8 cellular contexts compared by ENCODE assay signal in genomic region chr5:141923443-141924313, GRCh38. TPM values are rescaled to one million over a fixed set of nuclear protein-coding genes. Genes with fewer than 3 reads are reported as not detected.
DNase-seq lines count a peak whose midpoint lies in the region; ATAC-seq and TF ChIP-seq lines count a peak whose summit lies in the region.

TSS of gene DELE1 (plus strand) at chr5:141923871. CDS start at chr5:141923942, 71 bp downstream.

- H3K9me3 ChIP-seq in BLaER1 (no peaks in the 10 kb centered on the region), left lung (no peaks in the 10 kb centered on the region)

- H3K27me3 Mint-ChIP-seq in dendritic cell treated with granulocyte-macrophage colony-stimulating factor and Interleukin-4, amounts not matched to agents 40 ng/mL and 50 ng/mL, for 4 days: no peaks in the 10 kb centered on the region

- intact Hi-C loops in dendritic cell treated with granulocyte-macrophage colony-stimulating factor and Interleukin-4, amounts not matched to agents 40 ng/mL and 50 ng/mL, for 4 days (cut with micrococcal nuclease): loop anchor here (2.0 kb wide), 1 partner anchor 45 kb away; the partner anchor contains the start of gene RNF14
- intact Hi-C loops in left lung (cut with DNase I): no loop called here

- peak within 1 kb of the TSS; percentile 91 for H3K27ac ChIP-seq in BLaER1
- H3K27ac ChIP-seq in left lung: peak within 1 kb of the TSS; percentile 98 to 99

- peak within 1 kb of the TSS; percentile 73 for H3K4me3 ChIP-seq in BLaER1
- H3K4me3 ChIP-seq in left lung: peak within 1 kb of the TSS; percentile 57 to 80

- H3K4me2 ChIP-seq in BLaER1: peak within 1 kb of the TSS; percentile 88

- H3K4me1 Mint-ChIP-seq in dendritic cell treated with granulocyte-macrophage colony-stimulating factor and Interleukin-4, amounts not matched to agents 40 ng/mL and 50 ng/mL, for 4 days (ENCODE audit: low read depth): peaks cover 46% of the 10 kb centered on the region

- H3K4me3 Mint-ChIP-seq in dendritic cell treated with granulocyte-macrophage colony-stimulating factor and Interleukin-4, amounts not matched to agents 40 ng/mL and 50 ng/mL, for 4 days: peak within 1 kb of the TSS; percentile 73

- no peak for TF ChIP-seq CTCF in left lung (IDR thresholded peaks at IDR 0.05)

- DNase-seq in GM19240 (ENCODE audit: insufficient read length, low spot score) (peak; percentile 89), NCI-H69 (lab: John Stamatoyannopoulos, UW) (peak; percentile 96), left lung (peak; percentile 96 to 99)
- peak; percentile 82 to 95 for DNase-seq in activated CD4-positive, alpha-beta T cell treated with anti-CD3 and anti-CD28 coated beads, Interleukin-2, amount 50 U/mL, for 24 hours (ENCODE audit: low read depth in 1 of 2, low spot score in 1 of 2)
- peak; percentile 85 to 87 for DNase-seq in stimulated activated CD4-positive, alpha-beta T cell treated with anti-CD3 and anti-CD28 coated beads, Interleukin-2, amount 100 ng/mL, for 48 hours

- peaks cover 6% of the 10 kb centered on the region; the same call in 1 of the 2 replicates for H4K20me1 ChIP-seq in BLaER1

- H3K9me3 Mint-ChIP-seq in dendritic cell treated with granulocyte-macrophage colony-stimulating factor and Interleukin-4, amounts not matched to agents 40 ng/mL and 50 ng/mL, for 4 days: no peaks in the 10 kb centered on the region

- H3K27me3 ChIP-seq in BLaER1: no peaks in the 10 kb centered on the region
- H3K27me3 ChIP-seq in left lung: no peaks in the 10 kb centered on the region

- peak within 1 kb of the TSS; percentile 86 for H3K9ac ChIP-seq in BLaER1

- ATAC-seq in HG03460 (IDR thresholded peaks at IDR 0.05; ENCODE audit: unreplicated experiment) (peak; percentile 97), left lung (peak; percentile 99)

- peaks cover 37% of the 10 kb centered on the region for H3K36me3 ChIP-seq in BLaER1
- H3K36me3 ChIP-seq in left lung: peaks cover 0 to 40% of the 10 kb centered on the region in 2 donors

- peak within 1 kb of the TSS; percentile 96 for H3K27ac Mint-ChIP-seq in dendritic cell treated with granulocyte-macrophage colony-stimulating factor and Interleukin-4, amounts not matched to agents 40 ng/mL and 50 ng/mL, for 4 days

- peaks cover 25% of the 10 kb centered on the region for H3K4me1 ChIP-seq in BLaER1
- H3K4me1 ChIP-seq in left lung: peaks cover 0 to 51% of the 10 kb centered on the region in 2 donors

- peaks cover 50% of the 10 kb centered on the region for H3K36me3 Mint-ChIP-seq in dendritic cell treated with granulocyte-macrophage colony-stimulating factor and Interleukin-4, amounts not matched to agents 40 ng/mL and 50 ng/mL, for 4 days (ENCODE audit: low read depth)

RNA-seq across cellular contexts. Expression of gene DELE1, which starts in this region (rescaled TPM):
- total RNA-seq in left lung: 10 to 100 TPM; 74.1 to 75.1 TPM

Comparison
In these comparisons a context has a peak if more than half of its experiments do, and no peak if none do; other contexts are left out.
1. Peak in every context shown above with its lines: DNase-seq, ATAC-seq, H3K4me3 ChIP-seq and H3K27ac ChIP-seq.